ENCODE assay signal across 17 cellular contexts in the genomic region with DNA sequence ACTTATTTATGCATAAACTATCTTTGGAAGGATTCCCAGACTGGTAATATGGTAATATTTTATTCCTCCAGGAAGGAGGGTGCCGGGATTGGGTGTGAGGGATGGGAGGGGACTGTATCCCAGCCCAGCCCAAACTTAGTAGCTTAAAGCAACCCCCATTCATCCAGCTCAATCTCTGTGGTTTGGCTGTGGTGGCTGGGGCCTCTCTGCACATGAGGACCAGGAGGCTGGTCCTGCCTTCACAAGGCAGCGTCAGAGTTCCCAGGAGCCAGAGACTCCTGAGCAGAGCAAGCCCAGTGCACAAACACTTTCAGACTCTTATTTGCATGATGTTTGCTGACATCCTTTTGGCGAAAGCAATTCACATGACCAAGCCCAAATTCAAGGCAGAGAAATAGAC. TPM values are rescaled to one million over a fixed set of nuclear protein-coding genes. Genes with fewer than 3 reads are reported as not detected.
DNase-seq lines count a peak whose midpoint lies in the region; ATAC-seq, FAIRE-seq and TF ChIP-seq lines count a peak whose summit lies in the region.
"Had no signal": no experiment of that assay in that cellular context is flagged by ENCODE, and none has a peak within 500 bp of the region (broad histone marks: within the 10 kb centered on the region; RNA-seq: fewer than 3 reads in every experiment).

No MANE protein-coding gene starts in this region.

- CTCF ChIA-PET in K562 (lab: Yijun Ruan, JAX; ENCODE audit: low intra/inter-chr PET ratio), result no interaction called here

- TF ChIP-seq RAD21 in K562 (CRISPR knock-in tag; conservative IDR thresholded peaks at IDR 0.05 in 1 of 2, IDR thresholded peaks at IDR 0.05 in 1 of 2), result no peak

- H4K20me1 ChIP-seq in K562 (replicated peaks; ENCODE audit: control insufficient read depth, insufficient read depth, low read length), result no peaks in the 10 kb centered on the region

- H2AFZ ChIP-seq in K562 (ENCODE audit: low read depth, low read length), result peak overlapping the region; percentile 61

- TF ChIP-seq CTCF in cardiac muscle cell (IDR thresholded peaks at IDR 0.05; ENCODE audit: low read depth, low read length), result no peak
- TF ChIP-seq CTCF in K562 (IDR thresholded peaks at IDR 0.05 in 2 of 3, conservative IDR thresholded peaks at IDR 0.05 in 1 of 3; ENCODE audit: insufficient read depth in 2 of 3, low read depth in 1 of 3, low read length in 3 of 3), result no peak

- peak overlapping the region; percentile 97 for H3K27ac ChIP-seq in cardiac muscle cell
- H3K27ac ChIP-seq in K562 (ENCODE audit: extremely low read depth, low read depth, low read length), result no peak overlapping the region
- H3K27ac ChIP-seq in right cardiac atrium (ENCODE audit: low read length), result peak overlapping the region; percentile 78
- no peak overlapping the region for H3K27ac ChIP-seq in effector memory CD4-positive, alpha-beta T cell (ENCODE audit: insufficient read depth, low read length, poor library complexity, severe bottlenecking)

- BruUV-seq in K562 (replicated peaks; lab: Mats Ljungman, UMichigan), result no TSS peak

- WGBS in K562 (ENCODE audit: insufficient coverage, low coverage, missing lambda C conversion rate), result 31% methylated on average over 3 of the region's 3 CpGs
- WGBS in right cardiac atrium, result 66% methylated on average over 3 of the region's 3 CpGs

- TF ChIP-seq POLR2A in K562 (conservative IDR thresholded peaks at IDR 0.05), result no peak

- no peaks in the 10 kb centered on the region for H3K27me3 ChIP-seq in cardiac muscle cell
- no peaks in the 10 kb centered on the region for H3K27me3 ChIP-seq in K562 (ENCODE audit: control insufficient read depth in 2 of 2, insufficient read depth in 2 of 2, low read length in 2 of 2)
- no peaks in the 10 kb centered on the region for H3K27me3 ChIP-seq in right cardiac atrium (ENCODE audit: control insufficient read depth, insufficient read depth)
- H3K27me3 ChIP-seq in effector memory CD4-positive, alpha-beta T cell (replicated peaks; ENCODE audit: control insufficient read depth, insufficient read depth, low read length, poor library complexity, severe bottlenecking), result no peaks in the 10 kb centered on the region

- no peaks in the 10 kb centered on the region for H3K9me1 ChIP-seq in K562 (ENCODE audit: control insufficient read depth, insufficient read depth, low read length)

- intact Hi-C loops in cardiac septum (cut with DNase I), result no loop called here
- intact Hi-C loops in K562 (cut with micrococcal nuclease), result no loop called here
- intact Hi-C loops in right cardiac atrium (cut with DNase I), result no loop called here

- H3K36me3 ChIP-seq in cardiac muscle cell, result no peaks in the 10 kb centered on the region
- H3K36me3 ChIP-seq in K562 (ENCODE audit: control insufficient read depth, insufficient read depth, low read length), result no peaks in the 10 kb centered on the region
- no peaks in the 10 kb centered on the region for H3K36me3 ChIP-seq in effector memory CD4-positive, alpha-beta T cell (ENCODE audit: control insufficient read depth, insufficient read depth, low read length)
- H3K36me3 ChIP-seq: BE2C had no signal

- H3K4me3 ChIP-seq in cardiac muscle cell (no peak overlapping the region), K562 (no peak overlapping the region), right cardiac atrium (ENCODE audit: low read length) (no peak overlapping the region)
- H3K4me3 ChIP-seq in effector memory CD4-positive, alpha-beta T cell (ENCODE audit: insufficient read depth, low read depth, low read length, poor library complexity, severe bottlenecking), result no peak overlapping the region

- no peak overlapping the region for H3K4me2 ChIP-seq in K562 (ENCODE audit: insufficient read depth, low read length)

- 0 out of 3 replicates have a peak, but pooled peaks have one; percentile 1 for ATAC-seq in K562
- no peak for ATAC-seq in right cardiac atrium
- ATAC-seq: CD8-positive, alpha-beta T cell; PC-3 had no signal

- no peaks in the 10 kb centered on the region for H3K79me2 ChIP-seq in K562 (ENCODE audit: control insufficient read depth, insufficient read depth, low read length)

- H3K4me1 ChIP-seq in cardiac muscle cell (ENCODE audit: low read depth), result peaks cover 97% of the 10 kb centered on the region
- H3K4me1 ChIP-seq in K562 (replicated peaks in 1 of 2; ENCODE audit: control insufficient read depth in 2 of 2, insufficient read depth in 2 of 2, low read length in 2 of 2), result peaks cover 54 to 93% of the 10 kb centered on the region in 2 experiments; a peak in 4 of 5 replicates
- peaks cover 17% of the 10 kb centered on the region for H3K4me1 ChIP-seq in right cardiac atrium (ENCODE audit: control insufficient read depth, insufficient read depth, low read length)
- H3K4me1 ChIP-seq in effector memory CD4-positive, alpha-beta T cell (ENCODE audit: control insufficient read depth, insufficient read depth, low read length, poor library complexity, severe bottlenecking), result no peaks in the 10 kb centered on the region
- H3K4me1 ChIP-seq: BE2C had no signal

- POLR2A ChIA-PET in K562 (lab: Yijun Ruan, JAX), result interaction anchor here (2.0 to 10.5 kb wide), 2 partner anchors 12 to 19 kb away, joined by 9 to 96 read pairs; no protein-coding TSS in a partner anchor

- peak; percentile 32 for FAIRE-seq in K562 (lab: Jason Lieb, UNC)

- H3K9ac ChIP-seq in K562 (ENCODE audit: insufficient read depth in 1 of 2, low read depth in 2 of 2, low read length in 2 of 2), result no peak overlapping the region; a peak in 1 of 4 replicates

- TF ChIP-seq EP300 in K562 (IDR thresholded peaks at IDR 0.05; ENCODE audit: low read length), result no peak

- H3K9me3 ChIP-seq in cardiac muscle cell (ENCODE audit: low read depth) (no peaks in the 10 kb centered on the region), K562 (replicated peaks; ENCODE audit: control insufficient read depth, insufficient read depth, low read depth, low read length) (no peaks in the 10 kb centered on the region), right cardiac atrium (ENCODE audit: control insufficient read depth, low read length) (no peaks in the 10 kb centered on the region)
- no peaks in the 10 kb centered on the region for H3K9me3 ChIP-seq in effector memory CD4-positive, alpha-beta T cell (ENCODE audit: control insufficient read depth, low read length)
- H3K9me3 ChIP-seq: BE2C had no signal

- DNase-seq in cardiac muscle cell (ENCODE audit: low read depth in 1 of 2, low spot score in 1 of 2) (peak in 1 of 2 donors; percentile 87), cardiac septum (ENCODE audit: low spot score) (no peak), K562 (ENCODE audit: extremely low read depth in 1 of 4, low spot score in 3 of 4) (peak in 1 of 4 experiments; percentile 60), right cardiac atrium (peak in 2 of 3 donors; percentile 18 to 40)
- no peak for DNase-seq in stimulated activated CD4-positive, alpha-beta T cell treated with anti-CD3 and anti-CD28 coated beads, Interleukin-15, amount 100 ng/mL, for 24 hours
- no peak for DNase-seq in activated CD4-positive, alpha-beta T cell treated with anti-CD3 and anti-CD28 coated beads for 48 hours
- DNase-seq in effector memory CD4-positive, alpha-beta T cell, result no peak
- no peak for DNase-seq in stimulated activated naive CD4-positive, alpha-beta T cell treated with Interleukin-2 at 50 U/mL for 16 hours (lab: John Stamatoyannopoulos, UW)
- DNase-seq: 8988T; BE2C; CD8-positive, alpha-beta T cell; DMS79; H9; NCI-H1105 treated with DMSO at 0.1 percent for 48 hours; NCI-H1694 treated with DMSO at 0.1 percent for 48 hours; NCI-H345; PC-3 had no signal

- in situ Hi-C loops in K562 (cut with MboI), result no loop called here

TF ChIP-seq in K562, 482 proteins besides CTCF, POLR2A, EP300 and RAD21 (continues in another document):
- TF ChIP-seq, protein P1, sequence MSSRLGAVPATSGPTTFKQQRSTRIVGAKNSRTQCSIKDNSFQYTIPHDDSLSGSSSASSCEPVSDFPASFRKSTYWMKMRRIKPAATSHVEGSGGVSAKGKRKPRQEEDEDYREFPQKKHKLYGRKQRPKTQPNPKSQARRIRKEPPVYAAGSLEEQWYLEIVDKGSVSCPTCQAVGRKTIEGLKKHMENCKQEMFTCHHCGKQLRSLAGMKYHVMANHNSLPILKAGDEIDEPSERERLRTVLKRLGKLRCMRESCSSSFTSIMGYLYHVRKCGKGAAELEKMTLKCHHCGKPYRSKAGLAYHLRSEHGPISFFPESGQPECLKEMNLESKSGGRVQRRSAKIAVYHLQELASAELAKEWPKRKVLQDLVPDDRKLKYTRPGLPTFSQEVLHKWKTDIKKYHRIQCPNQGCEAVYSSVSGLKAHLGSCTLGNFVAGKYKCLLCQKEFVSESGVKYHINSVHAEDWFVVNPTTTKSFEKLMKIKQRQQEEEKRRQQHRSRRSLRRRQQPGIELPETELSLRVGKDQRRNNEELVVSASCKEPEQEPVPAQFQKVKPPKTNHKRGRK (tag; IDR thresholded peaks at IDR 0.05), result no peak
- TF ChIP-seq ATF1 (CRISPR knock-in tag; IDR thresholded peaks at IDR 0.05) (no peak), ATF1 (tag; IDR thresholded peaks at IDR 0.05) (0 out of 2 replicates have a peak, but pooled peaks have one; percentile 1), CXXC5 (CRISPR knock-in tag; IDR thresholded peaks at IDR 0.05) (peak; percentile 28), JUND (IDR thresholded peaks at IDR 0.05; ENCODE audit: borderline replicate concordance, low read depth, low read length) (no peak), JUND (tag; IDR thresholded peaks at IDR 0.05; ENCODE audit: borderline replicate concordance, low read depth, low read length) (peak; percentile 56; the same call in 1 of the 3 replicates)

RNA-seq across cellular contexts. Expression of a gene that starts 48.4 kb away (rescaled TPM):
- 142 and 223 TPM in 2 replicates for total RNA-seq in cardiac muscle cell
- polyA plus RNA-seq in cardiac muscle cell, result 87.6 and 101 TPM in 2 replicates
- total RNA-seq in cardiac septum, result 41.7 TPM
- 412 and 933 TPM in 2 replicates for total RNA-seq in K562 (2011; cell fraction: chromatin; rRNA removed; ENCODE audit: low replicate concordance)
- total RNA-seq in K562 (2011; cell fraction: nucleolus; rRNA removed), result 305 and 368 TPM in 2 replicates
- 399 and 401 TPM in 2 replicates for total RNA-seq in K562 (2011; cell fraction: nucleoplasm; rRNA removed)
- total RNA-seq in K562 (2014; rRNA removed), result 132 and 172 TPM in 2 replicates
- total RNA-seq in K562 (2014; rRNA removed; fragmentation: Illumina TruSeq; extraction: Trizol), result 124 and 133 TPM in 2 replicates
- 153 and 161 TPM in 2 replicates for total RNA-seq in K562 (2015; rRNA removed; fragmentation: Illumina TruSeq; extraction: Trizol)
- total RNA-seq in K562 (2021), result 112 and 126 TPM in 2 replicates
- polyA plus RNA-seq in K562 (2011; rRNA removed), result 186 and 201 TPM in 2 replicates
- polyA plus RNA-seq in K562 (2011; cell fraction: cytosol; rRNA removed), result 57.8 and 58.8 TPM in 2 replicates
- 1,501 and 1,632 TPM in 2 replicates for polyA plus RNA-seq in K562 (2011; cell fraction: nucleus; rRNA removed)
- 70.5 and 112 TPM in 2 replicates for polyA plus RNA-seq in K562 (2012)
- 77.7 and 107 TPM in 2 replicates for polyA plus RNA-seq in K562 (2014; fragmentation: Illumina TruSeq; extraction: Trizol)
- 10 to 100 TPM; 16.1 to 32.4 TPM for polyA plus RNA-seq in K562 (2014; fragmentation: Nextera tagmentation; extraction: Ambion mirVana)
- polyA plus RNA-seq in K562 (2014; rRNA removed), result 134 and 154 TPM in 2 replicates
- 210 and 248 TPM in 2 replicates for polyA minus RNA-seq in K562 (2011; rRNA and poly(A)+ RNA removed)
- 78.9 and 112 TPM in 2 replicates for polyA minus RNA-seq in K562 (2011; cell fraction: cytosol; rRNA and poly(A)+ RNA removed)
- polyA minus RNA-seq in K562 (2011; cell fraction: nucleus; rRNA and poly(A)+ RNA removed), result 962 and 1,250 TPM in 2 replicates
- 10 to 100 TPM; 30.1 to 60.6 (median 41.2) TPM for total RNA-seq in right cardiac atrium
- 39.4 TPM for polyA plus RNA-seq in right cardiac atrium

Comparison
In these comparisons a context has a peak if more than half of its experiments do, and no peak if none do; other contexts are left out.
1. DNase-seq: peak in right cardiac atrium (2 of 3); none in cardiac septum (single experiment), stimulated activated CD4-positive, alpha-beta T cell treated with anti-CD3 and anti-CD28 coated beads, Interleukin-15, amount 100 ng/mL, for 24 hours (single experiment), activated CD4-positive, alpha-beta T cell treated with anti-CD3 and anti-CD28 coated beads for 48 hours (single experiment), effector memory CD4-positive, alpha-beta T cell (0 of 3) and stimulated activated naive CD4-positive, alpha-beta T cell treated with Interleukin-2 at 50 U/mL for 16 hours (single experiment).
2. H3K27ac ChIP-seq: peak in cardiac muscle cell (single experiment) and right cardiac atrium (single experiment); none in K562 (single experiment) and effector memory CD4-positive, alpha-beta T cell (single experiment).